In the genomic region with DNA sequence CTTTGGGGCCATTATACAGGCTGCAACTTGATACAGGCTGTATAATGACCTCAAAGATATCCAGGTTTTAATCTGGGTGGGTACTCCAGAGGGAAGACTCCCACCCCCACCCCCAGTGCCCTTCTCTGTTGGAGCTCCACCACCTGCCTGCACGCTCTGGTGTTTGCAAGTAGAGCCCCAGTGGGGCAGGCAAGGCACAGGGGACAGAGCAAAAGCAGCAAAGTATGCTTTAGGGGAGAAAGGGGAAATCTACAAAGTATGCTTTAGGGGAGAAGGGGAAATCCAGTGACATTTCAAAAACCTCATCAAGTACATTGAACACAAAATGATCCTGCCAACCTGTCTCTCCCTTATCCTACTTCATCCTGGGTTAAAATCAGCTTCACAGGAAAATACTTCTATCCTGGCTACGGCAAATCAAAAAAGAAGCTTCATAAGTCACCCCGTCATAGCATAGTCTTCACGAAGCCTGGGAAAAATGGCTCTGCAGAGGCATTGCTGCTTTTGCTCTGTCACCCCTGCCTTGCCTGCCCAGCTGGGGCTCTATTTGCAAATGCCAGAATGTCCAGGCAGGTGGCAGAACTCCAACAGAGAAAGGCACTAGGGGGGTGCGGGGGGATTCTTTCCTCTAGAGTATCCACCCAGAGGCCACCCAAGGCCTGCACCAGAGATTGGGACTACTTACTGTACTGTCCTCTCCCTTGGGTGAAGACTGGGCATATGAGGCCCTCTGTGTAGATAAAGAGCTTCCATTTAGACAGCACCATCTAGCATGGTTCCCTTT, we compare ENCODE assay signal across 1 cellular context.
TF ChIP-seq lines count a peak whose summit lies in the region.

No MANE protein-coding gene starts in this region.

TF ChIP-seq in HEK293, 187 proteins besides CTCF, POLR2A, EP300 and RAD21 (continued from another document):
- TF ChIP-seq, protein P1, sequence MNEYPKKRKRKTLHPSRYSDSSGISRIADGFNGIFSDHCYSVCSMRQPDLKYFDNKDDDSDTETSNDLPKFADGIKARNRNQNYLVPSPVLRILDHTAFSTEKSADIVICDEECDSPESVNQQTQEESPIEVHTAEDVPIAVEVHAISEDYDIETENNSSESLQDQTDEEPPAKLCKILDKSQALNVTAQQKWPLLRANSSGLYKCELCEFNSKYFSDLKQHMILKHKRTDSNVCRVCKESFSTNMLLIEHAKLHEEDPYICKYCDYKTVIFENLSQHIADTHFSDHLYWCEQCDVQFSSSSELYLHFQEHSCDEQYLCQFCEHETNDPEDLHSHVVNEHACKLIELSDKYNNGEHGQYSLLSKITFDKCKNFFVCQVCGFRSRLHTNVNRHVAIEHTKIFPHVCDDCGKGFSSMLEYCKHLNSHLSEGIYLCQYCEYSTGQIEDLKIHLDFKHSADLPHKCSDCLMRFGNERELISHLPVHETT (tag by site-specific recombination; IDR thresholded peaks at IDR 0.05), result no peak
- TF ChIP-seq, protein P2, sequence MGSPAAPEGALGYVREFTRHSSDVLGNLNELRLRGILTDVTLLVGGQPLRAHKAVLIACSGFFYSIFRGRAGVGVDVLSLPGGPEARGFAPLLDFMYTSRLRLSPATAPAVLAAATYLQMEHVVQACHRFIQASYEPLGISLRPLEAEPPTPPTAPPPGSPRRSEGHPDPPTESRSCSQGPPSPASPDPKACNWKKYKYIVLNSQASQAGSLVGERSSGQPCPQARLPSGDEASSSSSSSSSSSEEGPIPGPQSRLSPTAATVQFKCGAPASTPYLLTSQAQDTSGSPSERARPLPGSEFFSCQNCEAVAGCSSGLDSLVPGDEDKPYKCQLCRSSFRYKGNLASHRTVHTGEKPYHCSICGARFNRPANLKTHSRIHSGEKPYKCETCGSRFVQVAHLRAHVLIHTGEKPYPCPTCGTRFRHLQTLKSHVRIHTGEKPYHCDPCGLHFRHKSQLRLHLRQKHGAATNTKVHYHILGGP (tag by site-specific recombination; IDR thresholded peaks at IDR 0.05), result no peak
- TF ChIP-seq, protein P3, sequence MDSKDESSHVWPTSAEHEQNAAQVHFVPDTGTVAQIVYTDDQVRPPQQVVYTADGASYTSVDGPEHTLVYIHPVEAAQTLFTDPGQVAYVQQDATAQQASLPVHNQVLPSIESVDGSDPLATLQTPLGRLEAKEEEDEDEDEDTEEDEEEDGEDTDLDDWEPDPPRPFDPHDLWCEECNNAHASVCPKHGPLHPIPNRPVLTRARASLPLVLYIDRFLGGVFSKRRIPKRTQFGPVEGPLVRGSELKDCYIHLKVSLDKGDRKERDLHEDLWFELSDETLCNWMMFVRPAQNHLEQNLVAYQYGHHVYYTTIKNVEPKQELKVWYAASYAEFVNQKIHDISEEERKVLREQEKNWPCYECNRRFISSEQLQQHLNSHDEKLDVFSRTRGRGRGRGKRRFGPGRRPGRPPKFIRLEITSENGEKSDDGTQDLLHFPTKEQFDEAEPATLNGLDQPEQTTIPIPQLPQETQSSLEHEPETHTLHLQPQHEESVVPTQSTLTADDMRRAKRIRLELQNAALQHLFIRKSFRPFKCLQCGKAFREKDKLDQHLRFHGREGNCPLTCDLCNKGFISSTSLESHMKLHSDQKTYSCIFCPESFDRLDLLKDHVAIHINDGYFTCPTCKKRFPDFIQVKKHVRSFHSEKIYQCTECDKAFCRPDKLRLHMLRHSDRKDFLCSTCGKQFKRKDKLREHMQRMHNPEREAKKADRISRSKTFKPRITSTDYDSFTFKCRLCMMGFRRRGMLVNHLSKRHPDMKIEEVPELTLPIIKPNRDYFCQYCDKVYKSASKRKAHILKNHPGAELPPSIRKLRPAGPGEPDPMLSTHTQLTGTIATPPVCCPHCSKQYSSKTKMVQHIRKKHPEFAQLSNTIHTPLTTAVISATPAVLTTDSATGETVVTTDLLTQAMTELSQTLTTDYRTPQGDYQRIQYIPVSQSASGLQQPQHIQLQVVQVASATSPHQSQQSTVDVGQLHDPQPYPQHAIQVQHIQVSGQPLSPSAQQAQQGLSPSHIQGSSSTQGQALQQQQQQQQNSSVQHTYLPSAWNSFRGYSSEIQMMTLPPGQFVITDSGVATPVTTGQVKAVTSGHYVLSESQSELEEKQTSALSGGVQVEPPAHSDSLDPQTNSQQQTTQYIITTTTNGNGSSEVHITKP (tag by site-specific recombination; IDR thresholded peaks at IDR 0.05), result peak; percentile 48
- TF ChIP-seq ZNF843 (tag by site-specific recombination; IDR thresholded peaks at IDR 0.05), result no peak
